ENCODE assay signal across 10 cellular contexts in genomic region chr12:82593901-82594396, GRCh38.
DNase-seq lines count a peak whose midpoint lies in the region; ATAC-seq, FAIRE-seq and TF ChIP-seq lines count a peak whose summit lies in the region.
"Had no signal": no experiment of that assay in that cellular context is flagged by ENCODE, and none has a peak within 500 bp of the region (broad histone marks: within the 10 kb centered on the region; RNA-seq: fewer than 3 reads in every experiment).

No MANE protein-coding gene starts in this region.

- DNase-seq in epithelial cell of proximal tubule (ENCODE audit: low read depth) (peak; percentile 61), urothelium cell line (ENCODE audit: low spot score) (no peak)
- no peak for DNase-seq in activated CD4-positive, alpha-beta memory T cell treated with anti-CD3 and anti-CD28 coated beads for 36 hours
- DNase-seq in effector CD4-positive, alpha-beta T cell: no peak
- no peak for DNase-seq in activated CD4-positive, alpha-beta memory T cell treated with anti-CD3 and anti-CD28 coated beads, Interleukin-2, amount 10 ng/mL, durations not matched to agents 7 days and 5 days
- DNase-seq: nephron progenitor cell, T-cell had no signal

- ATAC-seq in GM18511 (IDR thresholded peaks at IDR 0.05; ENCODE audit: unreplicated experiment): peak; percentile 94
- ATAC-seq in GM21529 (IDR thresholded peaks at IDR 0.05; ENCODE audit: unreplicated experiment): peak; percentile 92
- ATAC-seq in HG03378 (IDR thresholded peaks at IDR 0.05; ENCODE audit: unreplicated experiment): peak; percentile 96
- ATAC-seq: T-cell had no signal

- H3K36me3 Mint-ChIP-seq in activated CD4-positive, alpha-beta memory T cell treated with anti-CD3 and anti-CD28 coated beads for 36 hours: no peaks in the 10 kb centered on the region
- no peaks in the 10 kb centered on the region for H3K36me3 Mint-ChIP-seq in activated CD4-positive, alpha-beta memory T cell treated with anti-CD3 and anti-CD28 coated beads, Interleukin-2, amount 10 ng/mL, durations not matched to agents 7 days and 5 days (ENCODE audit: low read depth)
- H3K36me3 Mint-ChIP-seq: T-cell had no signal

- no peak for TF ChIP-seq CTCF in epithelial cell of proximal tubule (conservative IDR thresholded peaks at IDR 0.05; ENCODE audit: low read depth, low read length)

- peaks cover 14% of the 10 kb centered on the region for H3K9me3 Mint-ChIP-seq in activated CD4-positive, alpha-beta memory T cell treated with anti-CD3 and anti-CD28 coated beads for 36 hours
- no peaks in the 10 kb centered on the region for H3K9me3 Mint-ChIP-seq in activated CD4-positive, alpha-beta memory T cell treated with anti-CD3 and anti-CD28 coated beads, Interleukin-2, amount 10 ng/mL, durations not matched to agents 7 days and 5 days

- FAIRE-seq in urothelium cell line (lab: Jason Lieb, UNC): no peak

- H3K27me3 Mint-ChIP-seq in activated CD4-positive, alpha-beta memory T cell treated with anti-CD3 and anti-CD28 coated beads for 36 hours: no peaks in the 10 kb centered on the region
- H3K27me3 Mint-ChIP-seq in activated CD4-positive, alpha-beta memory T cell treated with anti-CD3 and anti-CD28 coated beads, Interleukin-2, amount 10 ng/mL, durations not matched to agents 7 days and 5 days: no peaks in the 10 kb centered on the region
- H3K27me3 Mint-ChIP-seq: T-cell had no signal

- no peak overlapping the region for H3K4me3 Mint-ChIP-seq in activated CD4-positive, alpha-beta memory T cell treated with anti-CD3 and anti-CD28 coated beads for 36 hours
- H3K4me3 Mint-ChIP-seq in activated CD4-positive, alpha-beta memory T cell treated with anti-CD3 and anti-CD28 coated beads, Interleukin-2, amount 10 ng/mL, durations not matched to agents 7 days and 5 days: no peak overlapping the region
- H3K4me3 Mint-ChIP-seq: nephron progenitor cell, T-cell had no signal

- CTCF ChIA-PET in activated CD4-positive, alpha-beta memory T cell treated with anti-CD3 and anti-CD28 coated beads for 36 hours (lab: Charles Lee): no interaction called here
- CTCF ChIA-PET in activated CD4-positive, alpha-beta memory T cell treated with anti-CD3 and anti-CD28 coated beads, Interleukin-2, amount 10 ng/mL, durations not matched to agents 7 days and 5 days (lab: Charles Lee): no interaction called here

- no peak overlapping the region for H3K4me3 ChIP-seq in epithelial cell of proximal tubule (ENCODE audit: low read depth, low read length)

- H3K27ac Mint-ChIP-seq in activated CD4-positive, alpha-beta memory T cell treated with anti-CD3 and anti-CD28 coated beads for 36 hours: no peak overlapping the region
- no peak overlapping the region for H3K27ac Mint-ChIP-seq in activated CD4-positive, alpha-beta memory T cell treated with anti-CD3 and anti-CD28 coated beads, Interleukin-2, amount 10 ng/mL, durations not matched to agents 7 days and 5 days
- H3K27ac Mint-ChIP-seq: nephron progenitor cell, T-cell had no signal

- POLR2A ChIA-PET in activated CD4-positive, alpha-beta memory T cell treated with anti-CD3 and anti-CD28 coated beads for 36 hours (lab: Charles Lee): no interaction called here
- POLR2A ChIA-PET in activated CD4-positive, alpha-beta memory T cell treated with anti-CD3 and anti-CD28 coated beads, Interleukin-2, amount 10 ng/mL, durations not matched to agents 7 days and 5 days (lab: Charles Lee): no interaction called here

- no peaks in the 10 kb centered on the region for H3K4me1 Mint-ChIP-seq in activated CD4-positive, alpha-beta memory T cell treated with anti-CD3 and anti-CD28 coated beads for 36 hours (ENCODE audit: low read depth)
- H3K4me1 Mint-ChIP-seq in activated CD4-positive, alpha-beta memory T cell treated with anti-CD3 and anti-CD28 coated beads, Interleukin-2, amount 10 ng/mL, durations not matched to agents 7 days and 5 days: no peaks in the 10 kb centered on the region
- H3K4me1 Mint-ChIP-seq: nephron progenitor cell, T-cell had no signal

- intact Hi-C loops in activated CD4-positive, alpha-beta memory T cell treated with anti-CD3 and anti-CD28 coated beads for 36 hours (cut with micrococcal nuclease): no loop called here
